In the genomic region with DNA sequence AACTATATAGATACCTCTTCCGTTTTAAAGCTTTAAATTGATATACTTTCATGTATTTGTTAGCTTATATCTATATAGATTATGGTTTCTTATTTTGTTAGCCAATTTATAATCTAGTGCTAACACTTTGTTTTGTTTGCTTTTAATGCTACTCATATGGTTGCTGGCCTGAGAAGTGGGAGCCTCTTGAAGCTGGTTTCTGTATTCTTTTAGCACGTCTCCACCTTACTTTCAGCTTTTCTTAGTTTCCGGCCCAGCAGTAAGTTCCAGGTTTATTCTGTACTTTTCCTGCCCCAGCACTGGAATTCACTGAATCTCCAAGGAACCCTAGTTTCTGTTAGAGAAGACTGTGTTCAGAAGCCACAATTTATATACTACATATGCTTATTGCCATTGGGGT, we compare ENCODE assay signal across 24 cellular contexts.
"Had no signal": no experiment of that assay in that cellular context is flagged by ENCODE, and none has a peak within 500 bp of the region (broad histone marks: within the 10 kb centered on the region; RNA-seq: fewer than 3 reads in every experiment).

No MANE protein-coding gene starts in this region.

- H3K36me3 ChIP-seq: colonic mucosa, esophagus muscularis mucosa, esophagus squamous epithelium, gastrocnemius medialis, gastroesophageal sphincter, heart left ventricle, heart right ventricle had no signal

- H3K27me3 ChIP-seq: colonic mucosa, dorsolateral prefrontal cortex, esophagus muscularis mucosa, esophagus squamous epithelium, foreskin keratinocyte, gastrocnemius medialis, gastroesophageal sphincter, heart left ventricle, heart right ventricle had no signal

- ATAC-seq: effector memory CD8-positive, alpha-beta T cell; esophagus mucosa; foreskin keratinocyte; gastrocnemius medialis; gastroesophageal sphincter; heart left ventricle; heart right ventricle had no signal

- H3K27ac ChIP-seq: colonic mucosa, coronary artery, dorsolateral prefrontal cortex, epithelial cell of prostate, esophagus muscularis mucosa, esophagus squamous epithelium, foreskin keratinocyte, gastrocnemius medialis, gastroesophageal sphincter, heart left ventricle, heart right ventricle had no signal

- H3K4me3 ChIP-seq: colonic mucosa, coronary artery, dorsolateral prefrontal cortex, esophagus muscularis mucosa, esophagus squamous epithelium, gastrocnemius medialis, gastroesophageal sphincter, heart left ventricle, heart right ventricle had no signal

- DNase-seq: colonic mucosa; cortex of kidney; dermis blood vessel endothelial cell; dorsolateral prefrontal cortex; effector CD4-positive, alpha-beta T cell; effector CD8-positive, alpha-beta T cell; effector memory CD4-positive, alpha-beta T cell; effector memory CD8-positive, alpha-beta T cell; endodermal cell; erythroblast; esophagus squamous epithelium; foreskin fibroblast; foreskin keratinocyte; foreskin melanocyte; gastrocnemius medialis; glutamatergic neuron; head of caudate nucleus; heart left ventricle; heart right ventricle had no signal

- H3K4me1 ChIP-seq: colonic mucosa, esophagus muscularis mucosa, esophagus squamous epithelium, foreskin keratinocyte, gastrocnemius medialis, gastroesophageal sphincter, heart left ventricle, heart right ventricle had no signal

- H3K9me3 ChIP-seq: colonic mucosa, esophagus muscularis mucosa, esophagus squamous epithelium, gastrocnemius medialis, gastroesophageal sphincter, heart left ventricle, heart right ventricle had no signal
